8 cellular contexts compared by ENCODE assay signal in the genomic region with DNA sequence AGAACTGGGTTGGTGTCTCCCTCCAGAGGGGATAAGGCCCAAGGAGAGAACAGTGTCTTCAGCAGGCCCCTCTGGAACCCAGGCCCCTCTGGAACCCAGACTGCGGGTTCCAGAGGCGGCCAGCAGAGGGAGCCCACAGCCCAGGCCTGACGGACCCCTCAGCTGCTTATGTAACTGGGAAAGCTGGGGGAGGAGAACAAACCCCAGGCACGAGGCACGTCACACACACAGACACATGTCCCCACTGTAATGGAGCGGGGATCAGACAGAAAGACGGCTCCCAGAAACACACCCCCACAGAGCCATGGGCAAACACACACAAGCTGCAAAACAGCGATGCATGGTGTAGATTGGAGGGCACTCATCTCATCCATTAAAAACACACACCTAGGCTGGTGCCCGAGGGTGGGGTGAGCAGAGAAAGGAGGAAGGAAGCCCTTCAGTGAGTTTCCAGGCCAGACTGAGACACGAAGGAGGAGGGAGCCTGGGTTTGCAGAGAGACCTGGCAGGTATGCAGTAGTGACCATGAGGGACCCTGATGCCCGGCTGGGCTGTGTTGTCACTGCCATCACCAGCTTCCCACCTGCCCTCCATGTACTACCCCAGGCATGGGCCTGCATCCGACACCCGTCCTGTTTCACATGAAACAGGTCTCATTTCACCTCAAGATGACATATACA. TPM values are rescaled to one million over a fixed set of nuclear protein-coding genes. Genes with fewer than 3 reads are reported as not detected.
A peak's percentile ranks its signal among the peaks of the same experiment; 100 is the strongest.
DNase-seq lines count a peak whose midpoint lies in the region; ATAC-seq and TF ChIP-seq lines count a peak whose summit lies in the region.

No MANE protein-coding gene starts in this region.

- no peaks in the 10 kb centered on the region for H3K27me3 ChIP-seq in Peyer's patch
- no peaks in the 10 kb centered on the region for H3K27me3 ChIP-seq in esophagus (ENCODE audit: control insufficient read depth in 1 of 2, insufficient read depth in 2 of 2, low read length in 2 of 2)

- peak overlapping the region; percentile 33 to 68 (median 56) for H3K4me3 Mint-ChIP-seq in naive B cell
- peak overlapping the region; percentile 29 for H3K4me3 Mint-ChIP-seq in stimulated activated effector memory CD8-positive, alpha-beta T cell treated with anti-CD3 and anti-CD28 coated beads, Interleukin-12 subunit alpha, Interleukin-12 subunit beta, amount 100 ng/mL, for 72 hours

- H3K4me1 ChIP-seq in Peyer's patch (peaks cover 5 to 36% (median 21%) of the 10 kb centered on the region in 4 donors), esophagus (ENCODE audit: control insufficient read depth in 2 of 2, insufficient read depth in 2 of 2, low read length in 1 of 2) (peaks cover 10 to 21% of the 10 kb centered on the region in 2 donors)

- peak overlapping the region; percentile 34 to 59 (median 50) for H3K27ac ChIP-seq in Peyer's patch
- peak overlapping the region; percentile 7 to 78 for H3K27ac ChIP-seq in esophagus (ENCODE audit: low read depth in 2 of 2, low read length in 1 of 2)

- H3K36me3 ChIP-seq in Peyer's patch: no peaks in the 10 kb centered on the region
- H3K36me3 ChIP-seq in esophagus (ENCODE audit: control insufficient read depth in 2 of 2, insufficient read depth in 2 of 2, low read length in 1 of 2): no peaks in the 10 kb centered on the region

- no peaks in the 10 kb centered on the region for H3K9me3 Mint-ChIP-seq in naive B cell
- H3K9me3 Mint-ChIP-seq in stimulated activated effector memory CD8-positive, alpha-beta T cell treated with anti-CD3 and anti-CD28 coated beads, Interleukin-12 subunit alpha, Interleukin-12 subunit beta, amount 100 ng/mL, for 72 hours: no peaks in the 10 kb centered on the region

- H3K9me3 ChIP-seq in Peyer's patch (no peaks in the 10 kb centered on the region), esophagus (ENCODE audit: control insufficient read depth in 2 of 2, insufficient read depth in 1 of 2, low read depth in 1 of 2, low read length in 1 of 2) (no peaks in the 10 kb centered on the region)

- WGBS in esophagus, 2 donors: 20 to 23% methylated on average over 13 of the region's 13 CpGs

- TF ChIP-seq POLR2A in Peyer's patch (IDR thresholded peaks at IDR 0.05): no peak

- H3K4me1 Mint-ChIP-seq in naive B cell: peaks cover 29 to 45% (median 41%) of the 10 kb centered on the region in 3 donors
- peaks cover 55% of the 10 kb centered on the region for H3K4me1 Mint-ChIP-seq in stimulated activated effector memory CD8-positive, alpha-beta T cell treated with anti-CD3 and anti-CD28 coated beads, Interleukin-12 subunit alpha, Interleukin-12 subunit beta, amount 100 ng/mL, for 72 hours

- no peaks in the 10 kb centered on the region for H3K36me3 Mint-ChIP-seq in naive B cell
- H3K36me3 Mint-ChIP-seq in stimulated activated effector memory CD8-positive, alpha-beta T cell treated with anti-CD3 and anti-CD28 coated beads, Interleukin-12 subunit alpha, Interleukin-12 subunit beta, amount 100 ng/mL, for 72 hours: peaks cover 24% of the 10 kb centered on the region

- TF ChIP-seq CTCF in GM12875 (IDR thresholded peaks at IDR 0.05; ENCODE audit: borderline replicate concordance, insufficient read depth, low read depth, low read length) (peak; percentile 96), LNCAP (IDR thresholded peaks at IDR 0.05) (peak; percentile 100), Peyer's patch (IDR thresholded peaks at IDR 0.05) (peak; percentile 78 to 92 (median 86))

- peak overlapping the region in 5 of 6 donors; percentile 70 to 96 (median 88) for H3K27ac Mint-ChIP-seq in naive B cell
- peak overlapping the region; percentile 89 for H3K27ac Mint-ChIP-seq in stimulated activated effector memory CD8-positive, alpha-beta T cell treated with anti-CD3 and anti-CD28 coated beads, Interleukin-12 subunit alpha, Interleukin-12 subunit beta, amount 100 ng/mL, for 72 hours

- H3K27me3 Mint-ChIP-seq in naive B cell: peaks cover 0 to under 1% (median 0%) of the 10 kb centered on the region in 3 donors

- H3K4me3 ChIP-seq in GM12875 (ENCODE audit: low read depth, low read length): no peak overlapping the region
- no peak overlapping the region for H3K4me3 ChIP-seq in Peyer's patch
- no peak overlapping the region for H3K4me3 ChIP-seq in esophagus (ENCODE audit: low read depth in 1 of 2, low read length in 2 of 2)

- DNase-seq in Peyer's patch: peak; percentile 72 to 87 (median 75)
- peak; percentile 79 for DNase-seq in activated T-cell treated with anti-CD3 and anti-CD28 coated beads, Interleukin-2, amount 50 U/mL, for 1 hour
- peak; percentile 60 for DNase-seq in naive B cell
- peak; percentile 49 to 81 for DNase-seq in stimulated activated effector memory CD8-positive, alpha-beta T cell treated with anti-CD3 and anti-CD28 coated beads, Interleukin-12 subunit alpha, Interleukin-12 subunit beta, amount 100 ng/mL, for 72 hours (ENCODE audit: low spot score in 2 of 2)

- ATAC-seq in naive B cell (ENCODE audit: low read depth in 2 of 2): peak; percentile 13 to 18
- ATAC-seq in stimulated activated effector memory CD8-positive, alpha-beta T cell treated with anti-CD3 and anti-CD28 coated beads, Interleukin-12 subunit alpha, Interleukin-12 subunit beta, amount 100 ng/mL, for 72 hours: peak; percentile 43
- ATAC-seq in GM18870 (IDR thresholded peaks at IDR 0.05; ENCODE audit: unreplicated experiment): no peak

RNA-seq across cellular contexts. Expression of gene IGSF8, which starts 2.8 kb away (rescaled TPM):
- total RNA-seq in Peyer's patch: 10 to 100 TPM; 20.6 to 65.3 (median 38.9) TPM
- polyA plus RNA-seq in esophagus: 10 to 100 TPM; 12.6 to 16.1 TPM
- polyA plus RNA-seq in naive B cell (ENCODE audit: low read depth in 6 of 6): 10 to 100 TPM; 33.6 to 53.1 (median 47.7) TPM

RNA-seq across cellular contexts. Expression of gene ATP1A2, which starts 14.4 kb away (rescaled TPM):
- total RNA-seq in Peyer's patch: 1 to 10 TPM; 2.3 to 7.4 (median 6.0) TPM
- polyA plus RNA-seq in esophagus: 1 to 10 TPM; 3.4 to 4.3 TPM
- not detected for polyA plus RNA-seq in naive B cell (ENCODE audit: low read depth in 6 of 6)

RNA-seq across cellular contexts. Expression of gene KCNJ9, which starts 19.8 kb away (rescaled TPM):
- total RNA-seq in Peyer's patch: not detected
- not detected for polyA plus RNA-seq in esophagus
- polyA plus RNA-seq in naive B cell (ENCODE audit: low read depth in 6 of 6): under 1 TPM in 1 of 6 donors, not detected in 5; 0.08 TPM

RNA-seq across cellular contexts. Expression of gene KCNJ10, which starts 31.2 kb away (rescaled TPM):
- total RNA-seq in Peyer's patch: not detected
- polyA plus RNA-seq in esophagus (not detected), naive B cell (ENCODE audit: low read depth in 6 of 6) (not detected)

RNA-seq across cellular contexts. Expression of gene ATP1A4, which starts 50.2 kb away (rescaled TPM):
- under 1 TPM in 1 of 4 donors, not detected in 3; 0.57 TPM for total RNA-seq in Peyer's patch
- polyA plus RNA-seq in esophagus (under 1 TPM in 1 of 2 donors, not detected in 1; 0.06 TPM), naive B cell (ENCODE audit: low read depth in 6 of 6) (not detected)

Comparison
In these comparisons a context has a peak if more than half of its experiments do, and no peak if none do; other contexts are left out.
1. RNA of gene ATP1A2, which starts 14.4 kb away (polyA plus RNA-seq): 3.4 to 4.3 TPM in esophagus; not detected in naive B cell; every median in the first group is over 4 times any median in the second.
2. Peak in every context shown above with its lines, with median percentiles within 50 percentile points of each other: CTCF ChIP-seq and DNase-seq.